In the genomic region with DNA sequence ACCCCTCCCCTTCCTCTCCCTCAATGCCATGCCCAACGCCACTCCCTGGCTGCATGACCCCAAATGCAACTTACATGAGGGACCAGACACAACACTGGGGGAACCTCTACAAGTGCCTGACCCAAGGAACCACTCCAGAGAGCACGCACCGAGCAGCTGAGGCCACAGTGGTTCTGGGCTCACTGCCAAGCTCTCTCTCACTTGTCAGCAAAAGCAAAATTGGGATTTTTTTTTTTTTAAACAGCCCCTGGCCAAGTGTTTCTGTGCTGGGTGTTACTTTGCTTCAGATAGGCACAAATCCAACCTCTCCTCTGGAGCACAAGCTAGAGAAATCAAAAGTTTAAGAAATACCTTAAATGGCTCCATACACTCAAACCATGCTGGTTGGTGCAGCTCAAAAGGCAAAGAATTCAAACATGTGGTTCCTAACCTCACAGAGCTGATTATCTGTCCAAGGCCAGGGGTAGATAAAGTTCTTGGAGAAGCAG, we compare ENCODE assay signal across 9 cellular contexts.
A peak's percentile ranks its signal among the peaks of the same experiment; 100 is the strongest.
DNase-seq lines count a peak whose midpoint lies in the region; ATAC-seq, FAIRE-seq and TF ChIP-seq lines count a peak whose summit lies in the region.
"Had no signal": no experiment of that assay in that cellular context is flagged by ENCODE, and none has a peak within 500 bp of the region (broad histone marks: within the 10 kb centered on the region; RNA-seq: fewer than 3 reads in every experiment).

No MANE protein-coding gene starts in this region.

- no peaks in the 10 kb centered on the region; a peak in 2 of 5 replicates for H3K4me1 ChIP-seq in K562 (replicated peaks in 1 of 2; ENCODE audit: control insufficient read depth in 2 of 2, insufficient read depth in 2 of 2, low read length in 2 of 2)
- peaks cover 4% of the 10 kb centered on the region for H3K4me1 ChIP-seq in mesenchymal stem cell (ENCODE audit: control insufficient read depth, insufficient read depth, low read depth, low read length)
- peaks cover 6% of the 10 kb centered on the region for H3K4me1 ChIP-seq in osteoblast (ENCODE audit: insufficient read depth, low read length)

- H3K4ac ChIP-seq in mesenchymal stem cell (ENCODE audit: low read depth in 1 of 2, low read length in 2 of 2), result no peak overlapping the region

- no peak overlapping the region for H3K14ac ChIP-seq in mesenchymal stem cell (ENCODE audit: low read length in 2 of 2)

- H3K27me3 Mint-ChIP-seq in Calu3 (ENCODE audit: unreplicated experiment), result no peaks in the 10 kb centered on the region
- peaks cover 13 to 14% of the 10 kb centered on the region in 2 donors for H3K27me3 Mint-ChIP-seq in stimulated activated naive B cell treated with anti-CD40 and anti-IgM and Interleukin-4, amounts not matched to agents 10 μg/mL and 1 μg/mL and 100 μg/mL, for 72 hours

- H3K9me3 Mint-ChIP-seq in Calu3 (ENCODE audit: low read depth, unreplicated experiment), result no peaks in the 10 kb centered on the region
- no peaks in the 10 kb centered on the region for H3K9me3 Mint-ChIP-seq in stimulated activated naive B cell treated with anti-CD40 and anti-IgM and Interleukin-4, amounts not matched to agents 10 μg/mL and 1 μg/mL and 100 μg/mL, for 72 hours
- H3K9me3 Mint-ChIP-seq: immature natural killer cell had no signal

- no peak for TF ChIP-seq POLR2A in K562 (conservative IDR thresholded peaks at IDR 0.05)

- TF ChIP-seq CTCF in Calu3 (IDR thresholded peaks at IDR 0.05; ENCODE audit: unreplicated experiment), result no peak
- TF ChIP-seq CTCF in K562 (IDR thresholded peaks at IDR 0.05 in 2 of 3, conservative IDR thresholded peaks at IDR 0.05 in 1 of 3; ENCODE audit: insufficient read depth in 2 of 3, low read depth in 1 of 3, low read length in 3 of 3), result no peak
- no peak for TF ChIP-seq CTCF in osteoblast (IDR thresholded peaks at IDR 0.05; ENCODE audit: extremely low read depth, low read depth, low read length)

- no peaks in the 10 kb centered on the region for H3K79me1 ChIP-seq in mesenchymal stem cell (replicated peaks; ENCODE audit: low read length, poor library complexity, severe bottlenecking)

- H3K4me2 ChIP-seq in K562 (ENCODE audit: insufficient read depth, low read length) (no peak overlapping the region), mesenchymal stem cell (ENCODE audit: low read length, poor library complexity, severe bottlenecking) (no peak overlapping the region), osteoblast (ENCODE audit: insufficient read depth, low read length) (no peak overlapping the region)

- H3K27me3 ChIP-seq in K562 (ENCODE audit: control insufficient read depth in 2 of 2, insufficient read depth in 2 of 2, low read length in 2 of 2), result peaks cover 7 to 26% of the 10 kb centered on the region in 2 experiments; a peak in 4 of 5 replicates
- H3K27me3 ChIP-seq in mesenchymal stem cell (ENCODE audit: control insufficient read depth in 1 of 2, insufficient read depth in 1 of 2, low read length in 2 of 2), result peaks cover 0 to 26% of the 10 kb centered on the region in 2 experiments
- no peaks in the 10 kb centered on the region for H3K27me3 ChIP-seq in osteoblast (ENCODE audit: insufficient read depth, low read length)

- intact Hi-C loops in Calu3 (cut with micrococcal nuclease; ENCODE audit: unreplicated experiment), result no loop called here
- intact Hi-C loops in K562 (cut with micrococcal nuclease), result no loop called here

- H3K4me3 ChIP-seq in K562, result no peak overlapping the region
- no peak overlapping the region for H3K4me3 ChIP-seq in mesenchymal stem cell (ENCODE audit: insufficient read depth in 1 of 2, low read depth in 1 of 2, low read length in 2 of 2)
- H3K4me3 ChIP-seq in osteoblast (ENCODE audit: insufficient read depth, low read length), result no peak overlapping the region

- no peak overlapping the region for H3K4me3 Mint-ChIP-seq in Calu3 (ENCODE audit: low read depth, unreplicated experiment)
- no peak overlapping the region for H3K4me3 Mint-ChIP-seq in stimulated activated naive B cell treated with anti-CD40 and anti-IgM and Interleukin-4, amounts not matched to agents 10 μg/mL and 1 μg/mL and 100 μg/mL, for 72 hours
- H3K4me3 Mint-ChIP-seq: immature natural killer cell had no signal

- H2BK12ac ChIP-seq in mesenchymal stem cell (ENCODE audit: low read length in 2 of 2), result no peak overlapping the region

- H3K9me3 ChIP-seq in K562 (replicated peaks; ENCODE audit: control insufficient read depth, insufficient read depth, low read depth, low read length) (no peaks in the 10 kb centered on the region), mesenchymal stem cell (ENCODE audit: control insufficient read depth, low read length) (no peaks in the 10 kb centered on the region), osteoblast (ENCODE audit: low read depth, low read length) (no peaks in the 10 kb centered on the region)

- H3K9me1 ChIP-seq in K562 (ENCODE audit: control insufficient read depth, insufficient read depth, low read length), result no peaks in the 10 kb centered on the region

- CTCF ChIA-PET in Calu3 (lab: Charles Lee), result no interaction called here
- CTCF ChIA-PET in K562 (lab: Yijun Ruan, JAX; ENCODE audit: low intra/inter-chr PET ratio), result interaction anchor here (0.7 kb wide), 1 partner anchor 997 kb away, joined by 3 read pairs; no protein-coding TSS in a partner anchor

- H3K27ac Mint-ChIP-seq in Calu3 (ENCODE audit: unreplicated experiment), result no peak overlapping the region
- no peak overlapping the region for H3K27ac Mint-ChIP-seq in stimulated activated naive B cell treated with anti-CD40 and anti-IgM and Interleukin-4, amounts not matched to agents 10 μg/mL and 1 μg/mL and 100 μg/mL, for 72 hours
- H3K27ac Mint-ChIP-seq: immature natural killer cell had no signal

- no peaks in the 10 kb centered on the region for H3K36me3 Mint-ChIP-seq in Calu3 (ENCODE audit: insufficient read depth, unreplicated experiment)
- no peaks in the 10 kb centered on the region for H3K36me3 Mint-ChIP-seq in stimulated activated naive B cell treated with anti-CD40 and anti-IgM and Interleukin-4, amounts not matched to agents 10 μg/mL and 1 μg/mL and 100 μg/mL, for 72 hours
- H3K36me3 Mint-ChIP-seq: immature natural killer cell had no signal

- no peak overlapping the region for H3K18ac ChIP-seq in mesenchymal stem cell (ENCODE audit: low read depth in 1 of 2, low read length in 2 of 2)

- no peaks in the 10 kb centered on the region for H3K79me2 ChIP-seq in K562 (ENCODE audit: control insufficient read depth, insufficient read depth, low read length)
- no peaks in the 10 kb centered on the region for H3K79me2 ChIP-seq in osteoblast (ENCODE audit: insufficient read depth, low read length)

- FAIRE-seq in K562 (lab: Jason Lieb, UNC), result no peak

- H4K91ac ChIP-seq in mesenchymal stem cell (ENCODE audit: low read length), result no peak overlapping the region

- H2BK15ac ChIP-seq in mesenchymal stem cell (ENCODE audit: low read depth, poor library complexity, severe bottlenecking), result no peak overlapping the region

- no peak for ATAC-seq in K562
- ATAC-seq in stimulated activated naive B cell treated with anti-CD40 and anti-IgM and Interleukin-4, amounts not matched to agents 10 μg/mL and 1 μg/mL and 100 μg/mL, for 72 hours (replicated peaks), result no peak
- no peak for ATAC-seq in GM18517 (IDR thresholded peaks at IDR 0.05; ENCODE audit: unreplicated experiment)

- no peak overlapping the region for H3K9ac ChIP-seq in K562 (ENCODE audit: insufficient read depth in 1 of 2, low read depth in 2 of 2, low read length in 2 of 2)
- H3K9ac ChIP-seq in mesenchymal stem cell (ENCODE audit: low read length), result no peak overlapping the region

- H3K4me1 Mint-ChIP-seq in Calu3 (ENCODE audit: low read depth, unreplicated experiment), result no peaks in the 10 kb centered on the region
- no peaks in the 10 kb centered on the region for H3K4me1 Mint-ChIP-seq in stimulated activated naive B cell treated with anti-CD40 and anti-IgM and Interleukin-4, amounts not matched to agents 10 μg/mL and 1 μg/mL and 100 μg/mL, for 72 hours
- H3K4me1 Mint-ChIP-seq: immature natural killer cell had no signal

- WGBS in K562 (ENCODE audit: insufficient coverage, low coverage, missing lambda C conversion rate), result 0% methylated on average over 3 of the region's 3 CpGs
- 33% methylated on average over 3 of the region's 3 CpGs for WGBS in mesenchymal stem cell

- BruUV-seq in Calu3 (replicated peaks; lab: Mats Ljungman, UMichigan) (no TSS peak), K562 (replicated peaks; lab: Mats Ljungman, UMichigan) (no TSS peak)

- H3K23ac ChIP-seq in mesenchymal stem cell (ENCODE audit: low read length in 2 of 2), result no peak overlapping the region

- H4K8ac ChIP-seq in mesenchymal stem cell (ENCODE audit: low read length), result no peak overlapping the region

- no peak overlapping the region for H2AK5ac ChIP-seq in mesenchymal stem cell (ENCODE audit: low read length, severe bottlenecking)

- H4K20me1 ChIP-seq in K562 (replicated peaks; ENCODE audit: control insufficient read depth, insufficient read depth, low read length) (no peaks in the 10 kb centered on the region), osteoblast (ENCODE audit: insufficient read depth, low read length) (no peaks in the 10 kb centered on the region)

- H3K27ac ChIP-seq in K562 (ENCODE audit: extremely low read depth, low read depth, low read length), result no peak overlapping the region
- no peak overlapping the region for H3K27ac ChIP-seq in mesenchymal stem cell (ENCODE audit: low read length, poor library complexity, severe bottlenecking)
- no peak overlapping the region for H3K27ac ChIP-seq in osteoblast (ENCODE audit: low read depth, low read length)

- in situ Hi-C loops in K562 (cut with MboI), result no loop called here

- H2BK120ac ChIP-seq in mesenchymal stem cell (ENCODE audit: low read depth, low read length), result no peak overlapping the region

- POLR2A ChIA-PET in K562 (lab: Yijun Ruan, JAX), result interaction anchor here (0.6 to 0.7 kb wide), 3 partner anchors 21 to 913 kb away, joined by 3 to 4 read pairs (median 3); no protein-coding TSS in a partner anchor

- H2BK5ac ChIP-seq in mesenchymal stem cell (ENCODE audit: low read depth, low read length, poor library complexity, severe bottlenecking), result no peak overlapping the region

- no peak overlapping the region for H2AFZ ChIP-seq in K562 (ENCODE audit: low read depth, low read length)
- H2AFZ ChIP-seq in mesenchymal stem cell (ENCODE audit: low read depth, low read length), result no peak overlapping the region
- no peak overlapping the region for H2AFZ ChIP-seq in osteoblast (ENCODE audit: low read length)

- no peak for TF ChIP-seq EP300 in K562 (IDR thresholded peaks at IDR 0.05; ENCODE audit: low read length)

- no peak for TF ChIP-seq RAD21 in K562 (CRISPR knock-in tag; conservative IDR thresholded peaks at IDR 0.05 in 1 of 2, IDR thresholded peaks at IDR 0.05 in 1 of 2)

- DNase-seq in Calu3, result peak; percentile 23
- peak; percentile 78 to 95 (median 89) for DNase-seq in NCI-H1417 (lab: John Stamatoyannopoulos, UW)
- peak in 1 of 4 experiments; percentile 28 for DNase-seq in K562 (ENCODE audit: extremely low read depth in 1 of 4, low spot score in 3 of 4)
- DNase-seq in mesenchymal stem cell, result peak; percentile 64
- no peak for DNase-seq in osteoblast (ENCODE audit: insufficient read length, low spot score, missing footprints)
- no peak for DNase-seq in stimulated activated naive B cell treated with anti-CD40 and anti-IgM and Interleukin-4, amounts not matched to agents 10 μg/mL and 1 μg/mL and 100 μg/mL, for 72 hours
- no peak for DNase-seq in stimulated activated CD4-positive, alpha-beta T cell treated with anti-CD3 and anti-CD28 coated beads, Interleukin-1b, Interleukin-23, amount 100 ng/mL, for 48 hours
- DNase-seq: immature natural killer cell had no signal

- H3K36me3 ChIP-seq in K562 (ENCODE audit: control insufficient read depth, insufficient read depth, low read length) (no peaks in the 10 kb centered on the region), mesenchymal stem cell (ENCODE audit: control insufficient read depth in 1 of 2, insufficient read depth in 2 of 2, low read depth in 1 of 2, low read length in 2 of 2) (no peaks in the 10 kb centered on the region), osteoblast (ENCODE audit: insufficient read depth, low read length) (no peaks in the 10 kb centered on the region)

Comparison
In these comparisons a context has a peak if more than half of its experiments do, and no peak if none do; other contexts are left out.
1. DNase-seq: peak in Calu3 (single experiment), NCI-H1417 (3 of 3) and mesenchymal stem cell (single experiment); none in osteoblast (single experiment), stimulated activated naive B cell treated with anti-CD40 and anti-IgM and Interleukin-4, amounts not matched to agents 10 μg/mL and 1 μg/mL and 100 μg/mL, for 72 hours (single experiment) and stimulated activated CD4-positive, alpha-beta T cell treated with anti-CD3 and anti-CD28 coated beads, Interleukin-1b, Interleukin-23, amount 100 ng/mL, for 48 hours (single experiment).